ENCODE assay signal across 16 cellular contexts in the genomic region with DNA sequence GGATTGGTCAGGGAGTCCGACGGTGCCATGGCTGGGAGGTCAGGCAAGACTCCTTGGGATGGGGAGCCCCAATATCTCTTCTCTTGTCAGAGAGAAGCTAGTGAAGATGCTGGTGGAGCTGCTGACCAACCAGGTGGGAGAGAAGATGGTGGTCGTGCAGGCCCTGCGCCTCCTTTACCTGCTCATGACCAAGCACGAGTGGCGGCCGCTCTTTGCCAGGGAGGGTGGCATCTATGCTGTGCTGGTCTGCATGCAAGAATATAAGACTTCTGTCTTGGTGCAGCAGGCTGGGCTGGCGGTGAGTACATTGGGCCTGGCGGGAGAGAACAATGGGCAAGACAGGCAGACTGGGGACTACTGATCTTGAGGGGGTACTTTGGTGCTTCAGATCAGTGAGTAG. TPM values are rescaled to one million over a fixed set of nuclear protein-coding genes. Genes with fewer than 3 reads are reported as not detected.
A peak's percentile ranks its signal among the peaks of the same experiment; 100 is the strongest.
DNase-seq lines count a peak whose midpoint lies in the region; TF ChIP-seq lines count a peak whose summit lies in the region.
"Had no signal": no experiment of that assay in that cellular context is flagged by ENCODE, and none has a peak within 500 bp of the region (broad histone marks: within the 10 kb centered on the region; RNA-seq: fewer than 3 reads in every experiment).

No MANE protein-coding gene starts in this region.

- TF ChIP-seq CTCF in chondrocyte (IDR thresholded peaks at IDR 0.05): no peak

- H3K9me3 Mint-ChIP-seq in activated naive CD4-positive, alpha-beta T cell treated with anti-CD3 and anti-CD28 coated beads, Interleukin-2, amount 50 U/mL, for 24 hours: no peaks in the 10 kb centered on the region
- H3K9me3 Mint-ChIP-seq in chondrocyte (ENCODE audit: low read depth): no peaks in the 10 kb centered on the region
- H3K9me3 Mint-ChIP-seq: CD4-positive, CD25-positive, alpha-beta regulatory T cell; GM23338 had no signal

- no peaks in the 10 kb centered on the region for H3K27me3 Mint-ChIP-seq in activated naive CD4-positive, alpha-beta T cell treated with anti-CD3 and anti-CD28 coated beads, Interleukin-2, amount 50 U/mL, for 24 hours
- no peaks in the 10 kb centered on the region for H3K27me3 Mint-ChIP-seq in chondrocyte (ENCODE audit: low read depth)
- H3K27me3 Mint-ChIP-seq: CD4-positive, CD25-positive, alpha-beta regulatory T cell had no signal

- H3K4me3 Mint-ChIP-seq in activated naive CD4-positive, alpha-beta T cell treated with anti-CD3 and anti-CD28 coated beads, Interleukin-2, amount 50 U/mL, for 24 hours: no peak overlapping the region
- H3K4me3 Mint-ChIP-seq in chondrocyte (ENCODE audit: unreplicated experiment): no peak overlapping the region
- H3K4me3 Mint-ChIP-seq: GM23338 had no signal

- H3K27ac Mint-ChIP-seq in activated naive CD4-positive, alpha-beta T cell treated with anti-CD3 and anti-CD28 coated beads, Interleukin-2, amount 50 U/mL, for 24 hours: peak overlapping the region; percentile 23
- no peak overlapping the region for H3K27ac Mint-ChIP-seq in chondrocyte (ENCODE audit: unreplicated experiment)
- H3K27ac Mint-ChIP-seq: GM23338 had no signal

- H3K36me3 Mint-ChIP-seq in activated naive CD4-positive, alpha-beta T cell treated with anti-CD3 and anti-CD28 coated beads, Interleukin-2, amount 50 U/mL, for 24 hours: peaks cover 14% of the 10 kb centered on the region
- H3K36me3 Mint-ChIP-seq in chondrocyte (ENCODE audit: low read depth): peaks cover 32% of the 10 kb centered on the region

- DNase-seq in activated naive CD4-positive, alpha-beta T cell treated with Interleukin-2 at 50 U/mL for 16 hours: no peak
- DNase-seq in chondrocyte (ENCODE audit: low spot score): peak; percentile 74
- peak; percentile 78 for DNase-seq in mesenteric fat pad (ENCODE audit: low spot score)
- DNase-seq in stimulated activated CD8-positive, alpha-beta memory T cell treated with anti-CD3 and anti-CD28 coated beads, Interleukin-4, amount 100 ng/mL, for 48 hours: peak; percentile 17
- no peak for DNase-seq in NCI-H1092 (lab: John Stamatoyannopoulos, UW)
- DNase-seq in activated CD4-positive, alpha-beta T cell treated with anti-CD3 and anti-CD28 coated beads, Interleukin-2, amount 50 U/mL, for 4 hours: no peak
- no peak for DNase-seq in NCI-H128 (lab: John Stamatoyannopoulos, UW; ENCODE audit: unreplicated experiment)
- DNase-seq: ACHN; Calu3; CD4-positive, CD25-positive, alpha-beta regulatory T cell; DMS 273 treated with DMSO at 0.1 percent for 48 hours; H7 had no signal

- H3K4me1 Mint-ChIP-seq in activated naive CD4-positive, alpha-beta T cell treated with anti-CD3 and anti-CD28 coated beads, Interleukin-2, amount 50 U/mL, for 24 hours: peaks cover 24% of the 10 kb centered on the region
- no peaks in the 10 kb centered on the region for H3K4me1 Mint-ChIP-seq in chondrocyte (ENCODE audit: low read depth)

RNA-seq across cellular contexts. Expression of a gene that starts 10.9 kb away (rescaled TPM):
- 17.5 to 36.6 TPM (median 19.8 TPM) in 3 replicates for total RNA-seq in chondrocyte
- total RNA-seq in mesenteric fat pad: 26.6 TPM

RNA-seq across cellular contexts. Expression of a gene that starts 21.8 kb away (rescaled TPM):
- total RNA-seq in chondrocyte: 42.2 to 43.9 TPM (median 42.7 TPM) in 3 replicates
- 34.2 TPM for total RNA-seq in mesenteric fat pad

RNA-seq across cellular contexts. Expression of a gene that starts 36.4 kb away (rescaled TPM):
- total RNA-seq in chondrocyte (22.8 to 34.1 TPM (median 24.5 TPM) in 3 replicates), mesenteric fat pad (36.5 TPM)

RNA-seq across cellular contexts. Expression of a gene that starts 50.4 kb away (rescaled TPM):
- total RNA-seq in chondrocyte (0.07 TPM in 1 of 3 replicates, not detected in the others), mesenteric fat pad (0.06 TPM)
- total RNA-seq: A172, Daoy, H7 had no signal

Comparison
In these comparisons a context has a peak if more than half of its experiments do, and no peak if none do; other contexts are left out.
1. DNase-seq: peak in chondrocyte (single experiment), mesenteric fat pad (single experiment) and stimulated activated CD8-positive, alpha-beta memory T cell treated with anti-CD3 and anti-CD28 coated beads, Interleukin-4, amount 100 ng/mL, for 48 hours (single experiment); none in activated naive CD4-positive, alpha-beta T cell treated with Interleukin-2 at 50 U/mL for 16 hours (single experiment), NCI-H1092 (single experiment), activated CD4-positive, alpha-beta T cell treated with anti-CD3 and anti-CD28 coated beads, Interleukin-2, amount 50 U/mL, for 4 hours (0 of 2) and NCI-H128 (single experiment).